1 cellular context compared by ENCODE assay signal in genomic region chr20:37323985-37324384, GRCh38.
TF ChIP-seq lines count a peak whose summit lies in the region.

No MANE protein-coding gene starts in this region.

TF ChIP-seq in K562, 482 proteins besides CTCF, POLR2A, EP300 and RAD21 (continued from another document):
- TF ChIP-seq, protein P1, sequence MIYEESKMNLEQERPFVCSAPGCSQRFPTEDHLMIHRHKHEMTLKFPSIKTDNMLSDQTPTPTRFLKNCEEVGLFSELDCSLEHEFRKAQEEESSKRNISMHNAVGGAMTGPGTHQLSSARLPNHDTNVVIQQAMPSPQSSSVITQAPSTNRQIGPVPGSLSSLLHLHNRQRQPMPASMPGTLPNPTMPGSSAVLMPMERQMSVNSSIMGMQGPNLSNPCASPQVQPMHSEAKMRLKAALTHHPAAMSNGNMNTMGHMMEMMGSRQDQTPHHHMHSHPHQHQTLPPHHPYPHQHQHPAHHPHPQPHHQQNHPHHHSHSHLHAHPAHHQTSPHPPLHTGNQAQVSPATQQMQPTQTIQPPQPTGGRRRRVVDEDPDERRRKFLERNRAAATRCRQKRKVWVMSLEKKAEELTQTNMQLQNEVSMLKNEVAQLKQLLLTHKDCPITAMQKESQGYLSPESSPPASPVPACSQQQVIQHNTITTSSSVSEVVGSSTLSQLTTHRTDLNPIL (CRISPR knock-in tag; IDR thresholded peaks at IDR 0.05), result no peak
- no peak for TF ChIP-seq RBFOX2 (IDR thresholded peaks at IDR 0.05; ENCODE audit: low read depth, low read length)
- TF ChIP-seq CCNT2 (IDR thresholded peaks at IDR 0.05; ENCODE audit: borderline replicate concordance, extremely low read depth, insufficient read length, low read depth, low read length), result no peak
- TF ChIP-seq ELF4 (CRISPR knock-in tag; IDR thresholded peaks at IDR 0.05), result no peak
- no peak for TF ChIP-seq MECOM (CRISPR knock-in tag; IDR thresholded peaks at IDR 0.05)
- no peak for TF ChIP-seq NUFIP1 (IDR thresholded peaks at IDR 0.05; ENCODE audit: partially characterized antibody)
TF ChIP-seq in K562: peak in this region for 0.
